Comparison of ENCODE assay signal across 17 cellular contexts in the genomic region with DNA sequence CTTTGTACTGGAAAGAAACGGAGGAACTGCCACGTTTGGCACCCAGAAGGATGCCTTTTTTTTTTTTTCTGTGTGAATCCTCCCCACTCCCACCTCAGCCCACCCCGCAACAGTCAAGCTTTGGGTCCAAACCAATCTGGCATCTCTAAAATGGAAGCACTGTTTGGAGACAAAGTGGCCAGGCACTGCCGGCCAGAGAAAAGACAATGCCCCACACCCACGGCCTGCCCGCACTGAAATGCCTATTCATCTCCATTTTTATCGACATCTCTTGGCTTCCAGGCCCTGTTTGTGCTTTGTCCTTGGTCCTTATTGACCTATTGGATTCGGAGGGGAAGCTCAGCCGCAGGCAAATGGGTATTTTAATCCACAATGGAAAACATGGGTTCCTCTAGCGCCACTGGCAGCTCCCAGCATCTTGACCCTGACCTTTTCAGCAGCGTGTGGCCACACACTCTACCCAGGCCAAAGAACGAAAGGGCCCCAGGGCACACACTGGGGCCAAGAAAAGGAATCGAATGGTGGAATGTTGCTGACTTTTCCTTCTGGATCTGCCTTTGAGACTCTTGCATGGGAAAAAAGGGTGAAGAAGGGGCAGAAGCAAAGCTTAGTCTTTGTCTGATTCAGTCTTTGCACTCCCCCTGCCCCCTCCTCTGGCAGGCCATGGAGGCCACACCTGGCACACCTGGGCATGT.
DNase-seq lines count a peak whose midpoint lies in the region; ATAC-seq lines count a peak whose summit lies in the region.
"Had no signal": no experiment of that assay in that cellular context is flagged by ENCODE, and none has a peak within 500 bp of the region (broad histone marks: within the 10 kb centered on the region; RNA-seq: fewer than 3 reads in every experiment).

No MANE protein-coding gene starts in this region.

- no peak overlapping the region for H3K4me3 Mint-ChIP-seq in stimulated activated memory B cell treated with anti-CD40 and anti-IgM and Interleukin-4, amounts not matched to agents 10 μg/mL and 1 μg/mL and 100 μg/mL, for 72 hours
- H3K4me3 Mint-ChIP-seq: CD4-positive, CD25-positive, alpha-beta regulatory T cell had no signal

- H3K36me3 Mint-ChIP-seq in stimulated activated memory B cell treated with anti-CD40 and anti-IgM and Interleukin-4, amounts not matched to agents 10 μg/mL and 1 μg/mL and 100 μg/mL, for 72 hours, result no peaks in the 10 kb centered on the region
- H3K36me3 Mint-ChIP-seq: CD4-positive, CD25-positive, alpha-beta regulatory T cell had no signal

- peaks cover 17% of the 10 kb centered on the region for H3K27me3 Mint-ChIP-seq in stimulated activated memory B cell treated with anti-CD40 and anti-IgM and Interleukin-4, amounts not matched to agents 10 μg/mL and 1 μg/mL and 100 μg/mL, for 72 hours

- H3K4me1 Mint-ChIP-seq in stimulated activated memory B cell treated with anti-CD40 and anti-IgM and Interleukin-4, amounts not matched to agents 10 μg/mL and 1 μg/mL and 100 μg/mL, for 72 hours, result peaks cover 5% of the 10 kb centered on the region

- peak overlapping the region; percentile 97 for H3K27ac ChIP-seq in caudate nucleus (ENCODE audit: low read depth, low read length)
- H3K27ac ChIP-seq: A549, Peyer's patch had no signal

- no peak for ATAC-seq in stimulated activated memory B cell treated with anti-CD40 and anti-IgM and Interleukin-4, amounts not matched to agents 10 μg/mL and 1 μg/mL and 100 μg/mL, for 72 hours
- no peak for ATAC-seq in GM18517 (IDR thresholded peaks at IDR 0.05; ENCODE audit: unreplicated experiment)
- ATAC-seq: A549, K562 had no signal

- H3K9me3 Mint-ChIP-seq in stimulated activated memory B cell treated with anti-CD40 and anti-IgM and Interleukin-4, amounts not matched to agents 10 μg/mL and 1 μg/mL and 100 μg/mL, for 72 hours, result no peaks in the 10 kb centered on the region
- H3K9me3 Mint-ChIP-seq: CD4-positive, CD25-positive, alpha-beta regulatory T cell had no signal

- H3K27ac Mint-ChIP-seq in stimulated activated memory B cell treated with anti-CD40 and anti-IgM and Interleukin-4, amounts not matched to agents 10 μg/mL and 1 μg/mL and 100 μg/mL, for 72 hours, result no peak overlapping the region
- H3K27ac Mint-ChIP-seq: CD4-positive, CD25-positive, alpha-beta regulatory T cell had no signal

- DNase-seq in COLO829 (ENCODE audit: low spot score), result peak; percentile 48
- peak in 59 of 61 donors; percentile 23 to 95 (median 82) for DNase-seq in caudate nucleus (lab: John Stamatoyannopoulos, UW)
- DNase-seq in hypothalamus (lab: John Stamatoyannopoulos, UW), result peak in 48 of 51 donors; percentile 10 to 93 (median 67)
- peak; percentile 99 for DNase-seq in pons (ENCODE audit: low spot score)
- DNase-seq in T1000 (lab: John Stamatoyannopoulos, UW), result no peak
- DNase-seq in NOMO-1 treated with DMSO at 0.1 percent for 48 hours (lab: John Stamatoyannopoulos, UW; ENCODE audit: unreplicated experiment), result no peak
- DNase-seq: Calu3; CD4-positive, CD25-positive, alpha-beta regulatory T cell; DMS79 treated with DMSO at 0.1 percent for 48 hours; GDM1; NCI-H774; Peyer's patch; SHP77 treated with DMSO at 0.1 percent for 48 hours had no signal

Comparison
In these comparisons a context has a peak if more than half of its experiments do, and no peak if none do; other contexts are left out.
1. DNase-seq: peak in COLO829 (single experiment), caudate nucleus (59 of 61), hypothalamus (48 of 51) and pons (single experiment); none in T1000 (single experiment) and NOMO-1 treated with DMSO at 0.1 percent for 48 hours (single experiment).